Comparison of ENCODE assay signal across 8 cellular contexts in genomic region chr5:157917909-157918809, GRCh38. TPM values are rescaled to one million over a fixed set of nuclear protein-coding genes. Genes with fewer than 3 reads are reported as not detected.
DNase-seq lines count a peak whose midpoint lies in the region; ATAC-seq and TF ChIP-seq lines count a peak whose summit lies in the region.

No MANE protein-coding gene starts in this region.

- H3K36me3 ChIP-seq in IMR-90 (ENCODE audit: control insufficient read depth, insufficient read depth, low read length) (no peaks in the 10 kb centered on the region), SU-DHL-6 (ENCODE audit: low read length) (no peaks in the 10 kb centered on the region), hepatocyte (replicated peaks; ENCODE audit: insufficient read depth, low read depth) (no peaks in the 10 kb centered on the region), neuronal stem cell (replicated peaks in 1 of 2; ENCODE audit: control insufficient read depth in 2 of 2, insufficient read depth in 2 of 2, low read length in 2 of 2) (no peaks in the 10 kb centered on the region)

- H3K79me1 ChIP-seq in IMR-90 (ENCODE audit: low read depth in 1 of 2, low read length in 2 of 2) (no peaks in the 10 kb centered on the region), neuronal stem cell (ENCODE audit: low read depth, low read length) (no peaks in the 10 kb centered on the region)

- DNase-seq in AML-193 (lab: John Stamatoyannopoulos, UW) (peak; percentile 58 to 66), IMR-90 (peak; percentile 75), hepatocyte (ENCODE audit: low spot score) (peak; percentile 73), neuronal stem cell (ENCODE audit: low spot score) (no peak)
- peak; percentile 75 for DNase-seq in activated naive CD8-positive, alpha-beta T cell treated with anti-CD3 and anti-CD28 coated beads, Interleukin-2, amount 50 U/mL, for 24 hours
- DNase-seq in stimulated activated CD4-positive, alpha-beta T cell treated with anti-CD3 and anti-CD28 coated beads, Interleukin-15, amount 100 ng/mL, for 1 hour (ENCODE audit: low read depth in 1 of 2, low spot score in 1 of 2): peak; percentile 9 to 50

- H3K4me1 Mint-ChIP-seq in activated naive CD8-positive, alpha-beta T cell treated with anti-CD3 and anti-CD28 coated beads, Interleukin-2, amount 50 U/mL, for 24 hours: peaks cover 27% of the 10 kb centered on the region

- BruUV-seq in IMR-90 (replicated peaks; lab: Mats Ljungman, UMichigan): no TSS peak

- no peaks in the 10 kb centered on the region for H3K36me3 Mint-ChIP-seq in activated naive CD8-positive, alpha-beta T cell treated with anti-CD3 and anti-CD28 coated beads, Interleukin-2, amount 50 U/mL, for 24 hours (ENCODE audit: low read depth)

- CTCF ChIA-PET in IMR-90 (lab: Yijun Ruan, JAX): interaction anchor here (0.8 to 1.4 kb wide), 5 partner anchors 9 to 100 kb away, joined by 3 read pairs; no protein-coding TSS in a partner anchor

- H2BK20ac ChIP-seq in IMR-90 (ENCODE audit: low read depth, low read length): no peak overlapping the region

- in situ Hi-C loops in IMR-90 (cut with MboI; ENCODE audit: low sequenced_read_pairs): no loop called here

- H3K56ac ChIP-seq in IMR-90 (ENCODE audit: extremely low read depth, insufficient read depth, low read length): no peak overlapping the region

- no peaks in the 10 kb centered on the region for H3K9me3 ChIP-seq in IMR-90 (ENCODE audit: control insufficient read depth, insufficient read depth, low read length)
- H3K9me3 ChIP-seq in SU-DHL-6 (ENCODE audit: insufficient read depth, low read length): no peaks in the 10 kb centered on the region
- H3K9me3 ChIP-seq in hepatocyte (ENCODE audit: low read depth): no peaks in the 10 kb centered on the region
- no peaks in the 10 kb centered on the region for H3K9me3 ChIP-seq in neuronal stem cell (replicated peaks in 1 of 2; ENCODE audit: control insufficient read depth in 2 of 2, insufficient read depth in 1 of 2, low read depth in 1 of 2, low read length in 2 of 2)

- H3K27ac ChIP-seq in IMR-90 (ENCODE audit: insufficient read depth, low read length): no peak overlapping the region
- H3K27ac ChIP-seq in SU-DHL-6 (ENCODE audit: low read depth, low read length): no peak overlapping the region
- peak overlapping the region; percentile 81 for H3K27ac ChIP-seq in hepatocyte
- no peak overlapping the region for H3K27ac ChIP-seq in neuronal stem cell (replicated peaks; ENCODE audit: low read length)

- H3K79me2 ChIP-seq in SU-DHL-6 (ENCODE audit: insufficient read depth, low read length) (no peaks in the 10 kb centered on the region), hepatocyte (no peaks in the 10 kb centered on the region)

- no peaks in the 10 kb centered on the region for H3K9me1 ChIP-seq in IMR-90 (ENCODE audit: insufficient read depth, low read length)

- H3K4ac ChIP-seq in IMR-90 (ENCODE audit: low read depth, low read length) (no peak overlapping the region), neuronal stem cell (ENCODE audit: low read length) (no peak overlapping the region)

- H3K4me2 ChIP-seq in IMR-90 (ENCODE audit: low read depth, low read length) (no peak overlapping the region), SU-DHL-6 (ENCODE audit: low read depth, low read length, poor library complexity, severe bottlenecking) (no peak overlapping the region), hepatocyte (peak overlapping the region; percentile 67), neuronal stem cell (ENCODE audit: insufficient read depth, low read length, poor library complexity, severe bottlenecking) (no peak overlapping the region)

- no peak overlapping the region for H4K5ac ChIP-seq in IMR-90 (ENCODE audit: low read depth, low read length)

- 80% methylated on average over 3 of the region's 8 CpGs; no CpG with 5 or more reads in 1 of the 2 experiments for WGBS in IMR-90 (ENCODE audit: extremely low coverage in 2 of 2, insufficient read length in 1 of 2), 2 experiments
- WGBS in hepatocyte (ENCODE audit: low lambda C conversion rate, missing lambda C conversion rate): 84% methylated on average over 8 of the region's 8 CpGs
- WGBS in neuronal stem cell (ENCODE audit: extremely low coverage in 2 of 2, insufficient read length in 2 of 2, insufficient replicate concordance in 1 of 2), 2 donors: no CpG with 5 or more reads among the region's 8 CpGs

- H3F3A ChIP-seq in SU-DHL-6 (ENCODE audit: insufficient read depth): no peaks in the 10 kb centered on the region

- H3K27ac Mint-ChIP-seq in activated naive CD8-positive, alpha-beta T cell treated with anti-CD3 and anti-CD28 coated beads, Interleukin-2, amount 50 U/mL, for 24 hours: no peak overlapping the region

- TF ChIP-seq POLR2A in IMR-90 (IDR thresholded peaks at IDR 0.05; ENCODE audit: low read depth, low read length): no peak

- H4K8ac ChIP-seq in IMR-90 (ENCODE audit: low read depth in 2 of 2, low read length in 2 of 2) (no peak overlapping the region), neuronal stem cell (ENCODE audit: low read depth, low read length) (no peak overlapping the region)

- H2BK120ac ChIP-seq in IMR-90 (ENCODE audit: low read depth, low read length) (no peak overlapping the region), neuronal stem cell (ENCODE audit: low read depth, low read length) (no peak overlapping the region)

- H2BK12ac ChIP-seq in neuronal stem cell (ENCODE audit: low read length): no peak overlapping the region

- H3K27me3 Mint-ChIP-seq in activated naive CD8-positive, alpha-beta T cell treated with anti-CD3 and anti-CD28 coated beads, Interleukin-2, amount 50 U/mL, for 24 hours: no peaks in the 10 kb centered on the region

- H2BK15ac ChIP-seq in IMR-90 (ENCODE audit: low read depth, low read length) (no peak overlapping the region), neuronal stem cell (ENCODE audit: low read length) (no peak overlapping the region)

- H3K27me3 ChIP-seq in IMR-90 (ENCODE audit: control insufficient read depth, insufficient read depth, low read length): peaks cover 8% of the 10 kb centered on the region
- no peaks in the 10 kb centered on the region for H3K27me3 ChIP-seq in SU-DHL-6 (ENCODE audit: low read length)
- no peaks in the 10 kb centered on the region for H3K27me3 ChIP-seq in hepatocyte
- no peaks in the 10 kb centered on the region for H3K27me3 ChIP-seq in neuronal stem cell (ENCODE audit: control insufficient read depth in 3 of 3, insufficient read depth in 3 of 3, low read depth in 1 of 3, low read length in 3 of 3)

- H2AK9ac ChIP-seq in IMR-90 (replicated peaks; ENCODE audit: low read depth, low read length, poor library complexity): no peak overlapping the region

- H3K9me3 Mint-ChIP-seq in activated naive CD8-positive, alpha-beta T cell treated with anti-CD3 and anti-CD28 coated beads, Interleukin-2, amount 50 U/mL, for 24 hours: no peaks in the 10 kb centered on the region

- H4K20me1 ChIP-seq in IMR-90 (ENCODE audit: insufficient read depth, low read length) (no peaks in the 10 kb centered on the region), SU-DHL-6 (ENCODE audit: low read depth, low read length) (no peaks in the 10 kb centered on the region), hepatocyte (ENCODE audit: insufficient read depth, poor library complexity, severe bottlenecking) (no peaks in the 10 kb centered on the region)

- H4K91ac ChIP-seq in IMR-90 (ENCODE audit: insufficient read depth, low read depth, low read length) (no peak overlapping the region), neuronal stem cell (ENCODE audit: low read depth, low read length, poor library complexity) (no peak overlapping the region)

- H3K18ac ChIP-seq in IMR-90 (ENCODE audit: low read depth, low read length) (no peak overlapping the region), neuronal stem cell (ENCODE audit: low read length) (no peak overlapping the region)

- intact Hi-C loops in IMR-90 (cut with micrococcal nuclease): loop anchor here (1.0 to 5.0 kb wide), 3 partner anchors 63 to 156 kb away; no protein-coding TSS in a partner anchor

- H3K9ac ChIP-seq in IMR-90 (ENCODE audit: low read depth, low read length): no peak overlapping the region
- H3K9ac ChIP-seq in SU-DHL-6 (ENCODE audit: low read length): no peak overlapping the region
- H3K9ac ChIP-seq in neuronal stem cell (ENCODE audit: low read depth, low read length, poor library complexity): no peak overlapping the region

- H2BK5ac ChIP-seq in IMR-90 (ENCODE audit: low read depth, low read length, poor library complexity, severe bottlenecking) (no peak overlapping the region), neuronal stem cell (ENCODE audit: low read length) (no peak overlapping the region)

- H3K14ac ChIP-seq in IMR-90 (replicated peaks; ENCODE audit: low read depth, low read length) (no peak overlapping the region), neuronal stem cell (ENCODE audit: low read length) (no peak overlapping the region)

- H3K4me3 Mint-ChIP-seq in activated naive CD8-positive, alpha-beta T cell treated with anti-CD3 and anti-CD28 coated beads, Interleukin-2, amount 50 U/mL, for 24 hours: no peak overlapping the region

- ATAC-seq in GM18909 (IDR thresholded peaks at IDR 0.05; ENCODE audit: poor library complexity, unreplicated experiment) (peak; percentile 57), IMR-90 (ENCODE audit: low read depth) (peak; percentile 86)
- peak; percentile 89 for ATAC-seq in activated naive CD8-positive, alpha-beta T cell treated with anti-CD3 and anti-CD28 coated beads, Interleukin-2, amount 50 U/mL, for 24 hours

- H2AK5ac ChIP-seq in IMR-90 (ENCODE audit: low read depth, low read length) (no peak overlapping the region), neuronal stem cell (ENCODE audit: low read depth, low read length) (no peak overlapping the region)

- dilution Hi-C loops in IMR-90 (cut with HindIII; ENCODE audit: low sequenced_read_pairs, unreplicated experiment): no loop called here

- H2AFZ ChIP-seq in IMR-90 (replicated peaks; ENCODE audit: low read length, poor library complexity) (no peak overlapping the region), SU-DHL-6 (ENCODE audit: low read depth, low read length, severe bottlenecking) (peak overlapping the region; percentile 61), hepatocyte (peak overlapping the region; percentile 12), neuronal stem cell (ENCODE audit: low read length) (no peak overlapping the region)

- H3K4me1 ChIP-seq in IMR-90 (ENCODE audit: control insufficient read depth, insufficient read depth, low read length): no peaks in the 10 kb centered on the region
- H3K4me1 ChIP-seq in hepatocyte (ENCODE audit: insufficient read depth): peaks cover 26% of the 10 kb centered on the region
- peaks cover 5 to 10% of the 10 kb centered on the region in 2 donors for H3K4me1 ChIP-seq in neuronal stem cell (ENCODE audit: control insufficient read depth in 2 of 2, insufficient read depth in 1 of 2, low read depth in 1 of 2, low read length in 2 of 2)

- H3K4me3 ChIP-seq in IMR-90 (ENCODE audit: insufficient read depth, low read depth, low read length): no peak overlapping the region
- H3K4me3 ChIP-seq in SU-DHL-6 (ENCODE audit: insufficient read depth, low read length, poor library complexity, severe bottlenecking): no peak overlapping the region
- H3K4me3 ChIP-seq in hepatocyte: no peak overlapping the region
- H3K4me3 ChIP-seq in neuronal stem cell (ENCODE audit: low read length in 2 of 2): no peak overlapping the region

- POLR2A ChIA-PET in IMR-90 (lab: Charles Lee; ENCODE audit: unreplicated experiment): no interaction called here

- TF ChIP-seq CTCF in IMR-90 (conservative IDR thresholded peaks at IDR 0.05; ENCODE audit: low read depth, low read length) (peak; percentile 61), SU-DHL-6 (IDR thresholded peaks at IDR 0.05; ENCODE audit: insufficient read depth, low read length, poor library complexity, severe bottlenecking) (peak; percentile 57), hepatocyte (IDR thresholded peaks at IDR 0.05; ENCODE audit: poor library complexity) (peak; percentile 51)

- H3K9me2 ChIP-seq in SU-DHL-6 (replicated peaks; ENCODE audit: insufficient read depth, low read length): no peaks in the 10 kb centered on the region
- no peaks in the 10 kb centered on the region for H3K9me2 ChIP-seq in hepatocyte (replicated peaks; ENCODE audit: insufficient read depth)

- H3K23ac ChIP-seq in IMR-90 (ENCODE audit: low read depth, low read length): no peak overlapping the region
- no peak overlapping the region for H3K23ac ChIP-seq in neuronal stem cell (ENCODE audit: low read depth, low read length, poor library complexity)

- TF ChIP-seq RAD21 in IMR-90 (IDR thresholded peaks at IDR 0.05; ENCODE audit: low read length): peak; percentile 60

RNA-seq across cellular contexts. Expression of gene CLINT1, which starts 59.2 kb away (rescaled TPM):
- total RNA-seq in IMR-90 (2012; rRNA removed) (124 and 146 TPM in 2 replicates), hepatocyte (107 and 129 TPM in 2 replicates)
- polyA plus RNA-seq in IMR-90 (2012; rRNA removed) (110 and 144 TPM in 2 replicates), hepatocyte (78.0 and 84.0 TPM in 2 replicates)
- 71.6 and 72.6 TPM in 2 replicates for polyA plus RNA-seq in IMR-90 (2012; cell fraction: cytosol; rRNA removed)
- 135 and 230 TPM in 2 replicates for polyA plus RNA-seq in IMR-90 (2012; cell fraction: nucleus; rRNA removed; ENCODE audit: low replicate concordance)
- polyA plus RNA-seq in neuronal stem cell (2013, experiment 1 of 2): 45.1 TPM
- 44.1 TPM for polyA plus RNA-seq in neuronal stem cell (2013, experiment 2 of 2)

Comparison
In these comparisons a context has a peak if more than half of its experiments do, and no peak if none do; other contexts are left out.
1. H2AFZ ChIP-seq: peak in SU-DHL-6 (single experiment) and hepatocyte (single experiment); none in IMR-90 (single experiment) and neuronal stem cell (single experiment).
2. Peak in every context shown above with its lines, with median percentiles within 50 percentile points of each other: ATAC-seq and CTCF ChIP-seq.